Comparison of ENCODE assay signal across 10 cellular contexts in genomic region chr3:24242012-24242698, GRCh38.
DNase-seq lines count a peak whose midpoint lies in the region; ATAC-seq and TF ChIP-seq lines count a peak whose summit lies in the region.
"Had no signal": no experiment of that assay in that cellular context is flagged by ENCODE, and none has a peak within 500 bp of the region (broad histone marks: within the 10 kb centered on the region; RNA-seq: fewer than 3 reads in every experiment).

No MANE protein-coding gene starts in this region.

- H3K9ac ChIP-seq in stomach smooth muscle (ENCODE audit: low read length in 2 of 2), result no peak overlapping the region

- H3K36me3 ChIP-seq in adrenal gland (replicated peaks in 1 of 2) (no peaks in the 10 kb centered on the region), gastroesophageal sphincter (no peaks in the 10 kb centered on the region), stomach smooth muscle (ENCODE audit: control insufficient read depth in 2 of 2, insufficient read depth in 2 of 2, low read length in 2 of 2) (no peaks in the 10 kb centered on the region)

- DNase-seq in LHCN-M2 (ENCODE audit: low read depth) (peak; percentile 80), adrenal gland (peak in 4 of 7 donors; percentile 25 to 58 (median 30)), DMS153 treated with DMSO at 0.1 percent for 48 hours (lab: John Stamatoyannopoulos, UW; ENCODE audit: unreplicated experiment) (no peak), NCI-H345 treated with DMSO at 0.1 percent for 48 hours (lab: John Stamatoyannopoulos, UW; ENCODE audit: unreplicated experiment) (no peak), DMS 273 treated with DMSO at 0.1 percent for 48 hours (lab: John Stamatoyannopoulos, UW) (no peak)
- DNase-seq: activated CD4-positive, alpha-beta T cell treated with anti-CD3 and anti-CD28 coated beads for 36 hours; effector CD8-positive, alpha-beta T cell; stimulated activated naive CD8-positive, alpha-beta T cell treated with anti-CD3 and anti-CD28 coated beads, Interleukin-15, Interleukin-2, amounts not matched to agents 100 U/mL and 50 U/mL, for 24 hours had no signal

- TF ChIP-seq POLR2A in adrenal gland (IDR thresholded peaks at IDR 0.05), result no peak
- no peak for TF ChIP-seq POLR2A in gastroesophageal sphincter (IDR thresholded peaks at IDR 0.05)

- 47 to 55% (median 51%) methylated on average over 6 of the region's 6 CpGs for WGBS in adrenal gland, 4 donors
- WGBS in gastroesophageal sphincter (ENCODE audit: low coverage in 1 of 2), 2 donors, result 6 to 7% methylated on average over 6 of the region's 6 CpGs

- H3K9me3 ChIP-seq in adrenal gland (replicated peaks in 1 of 3), result no peaks in the 10 kb centered on the region
- no peaks in the 10 kb centered on the region for H3K9me3 ChIP-seq in gastroesophageal sphincter
- no peaks in the 10 kb centered on the region for H3K9me3 ChIP-seq in stomach smooth muscle (ENCODE audit: control insufficient read depth in 2 of 2, low read length in 2 of 2)

- peak; percentile 64 for ATAC-seq in gastroesophageal sphincter
- ATAC-seq: activated CD4-positive, alpha-beta T cell treated with anti-CD3 and anti-CD28 coated beads for 36 hours; stimulated activated naive CD8-positive, alpha-beta T cell treated with anti-CD3 and anti-CD28 coated beads, Interleukin-15, Interleukin-2, amounts not matched to agents 100 U/mL and 50 U/mL, for 24 hours had no signal

- TF ChIP-seq CTCF in adrenal gland (IDR thresholded peaks at IDR 0.05), result no peak
- TF ChIP-seq CTCF in gastroesophageal sphincter (IDR thresholded peaks at IDR 0.05), result no peak

- H3K4me3 ChIP-seq in adrenal gland (no peak overlapping the region), gastroesophageal sphincter (no peak overlapping the region), stomach smooth muscle (ENCODE audit: low read length in 2 of 2) (peak overlapping the region; percentile 1 to 35)

- H3K27me3 ChIP-seq in adrenal gland (no peaks in the 10 kb centered on the region), gastroesophageal sphincter (no peaks in the 10 kb centered on the region), stomach smooth muscle (ENCODE audit: control insufficient read depth in 1 of 2, insufficient read depth in 2 of 2, low read length in 2 of 2) (no peaks in the 10 kb centered on the region)

- no peak for TF ChIP-seq EP300 in gastroesophageal sphincter (IDR thresholded peaks at IDR 0.05)

- H3K27ac ChIP-seq in adrenal gland (peak overlapping the region in 1 of 5 donors; percentile 61), gastroesophageal sphincter (peak overlapping the region; percentile 27 to 65 (median 62)), stomach smooth muscle (ENCODE audit: low read length) (peak overlapping the region; percentile 31)

- H3K4me1 ChIP-seq in adrenal gland (replicated peaks in 1 of 2) (peaks cover 0 to 14% of the 10 kb centered on the region in 2 donors), gastroesophageal sphincter (peaks cover 8 to 44% (median 14%) of the 10 kb centered on the region in 3 donors), stomach smooth muscle (ENCODE audit: control insufficient read depth, insufficient read depth, low read length) (peaks cover 38% of the 10 kb centered on the region)

- intact Hi-C loops in adrenal gland (cut with DNase I), result no loop called here

Comparison
In these comparisons a context has a peak if more than half of its experiments do, and no peak if none do; other contexts are left out.
1. DNase-seq: peak in LHCN-M2 (single experiment) and adrenal gland (4 of 7); none in DMS153 treated with DMSO at 0.1 percent for 48 hours (single experiment), NCI-H345 treated with DMSO at 0.1 percent for 48 hours (single experiment) and DMS 273 treated with DMSO at 0.1 percent for 48 hours (single experiment).
2. H3K4me3 ChIP-seq: peak in stomach smooth muscle (2 of 2); none in adrenal gland (0 of 4) and gastroesophageal sphincter (0 of 2).